23 cellular contexts compared by ENCODE assay signal in the genomic region with DNA sequence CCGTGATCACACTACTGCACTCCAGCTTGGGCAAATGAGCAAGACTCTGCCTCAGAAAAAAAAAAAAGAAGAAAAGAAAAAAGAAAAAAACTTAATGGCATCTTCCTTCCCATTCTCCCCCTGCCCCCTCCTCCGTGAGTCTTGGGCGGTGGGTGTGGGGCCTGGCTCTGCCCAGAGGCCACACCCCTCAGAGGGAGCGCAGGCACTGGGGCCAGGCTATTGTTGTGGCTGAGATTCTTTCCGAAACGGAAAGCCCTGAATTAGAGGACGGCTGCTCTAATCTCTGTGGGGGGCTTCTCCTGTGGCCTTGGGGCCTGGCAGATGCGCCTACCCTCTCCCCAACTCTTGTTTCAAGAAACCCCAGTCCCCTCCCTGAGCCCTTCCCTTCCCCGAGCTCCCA. TPM values are rescaled to one million over a fixed set of nuclear protein-coding genes. Genes with fewer than 3 reads are reported as not detected.
DNase-seq lines count a peak whose midpoint lies in the region; FAIRE-seq and TF ChIP-seq lines count a peak whose summit lies in the region.
"Had no signal": no experiment of that assay in that cellular context is flagged by ENCODE, and none has a peak within 500 bp of the region (broad histone marks: within the 10 kb centered on the region; RNA-seq: fewer than 3 reads in every experiment).

No MANE protein-coding gene starts in this region.

- no peak overlapping the region for H3K9ac ChIP-seq in H9 (ENCODE audit: extremely low read depth, insufficient read length, low read length)
- no peak overlapping the region for H3K9ac ChIP-seq in endodermal cell (ENCODE audit: extremely low read depth, low read length, poor library complexity, severe bottlenecking)
- H3K9ac ChIP-seq in skeletal muscle tissue (ENCODE audit: low read depth in 1 of 3, low read length in 3 of 3) = no peak overlapping the region

- H3K27me3 Mint-ChIP-seq in H9 (ENCODE audit: low read depth) (peaks cover 100% of the 10 kb centered on the region), endodermal cell (ENCODE audit: insufficient read depth) (peaks cover 79% of the 10 kb centered on the region)

- H3K9me3 ChIP-seq in H9 (ENCODE audit: control insufficient read depth, low read depth, low read length) (no peaks in the 10 kb centered on the region), endodermal cell (ENCODE audit: control insufficient read depth, low read length) (no peaks in the 10 kb centered on the region), skeletal muscle tissue (ENCODE audit: control insufficient read depth in 3 of 3, low read length in 3 of 3) (no peaks in the 10 kb centered on the region)
- H3K9me3 ChIP-seq: prostate gland had no signal

- H2BK20ac ChIP-seq in H9 (ENCODE audit: low read depth, low read length, poor library complexity, severe bottlenecking) = no peak overlapping the region

- no peak overlapping the region for H3K18ac ChIP-seq in H9 (ENCODE audit: insufficient read length, low read depth, low read length)

- DNase-seq in H9 (no peak), endodermal cell (peak; percentile 78), iPS-NIHi11 (ENCODE audit: low spot score) (peak; percentile 81), HTR-8/SVneo (ENCODE audit: insufficient read length, low spot score) (no peak), NCI-H446 treated with DMSO at 0.1 percent for 48 hours (lab: John Stamatoyannopoulos, UW) (no peak), SHP77 treated with DMSO at 0.1 percent for 48 hours (lab: John Stamatoyannopoulos, UW) (no peak), GM19238 (ENCODE audit: insufficient read length, low spot score) (no peak)
- DNase-seq: activated CD4-positive, alpha-beta T cell treated with anti-CD3 and anti-CD28 coated beads for 36 hours; islet precursor cell; KG1; NCI-H187; RPMI8226; stimulated activated CD4-positive, alpha-beta T cell treated with anti-CD3 and anti-CD28 coated beads, Interleukin-4, amount 100 ng/mL, for 4 hours had no signal

- no peaks in the 10 kb centered on the region for H3K79me2 ChIP-seq in H9 (ENCODE audit: insufficient read depth, low read length)

- WGBS in H9 (ENCODE audit: extremely low coverage, insufficient read length, low lambda C conversion rate) = no CpG with 5 or more reads among the region's 9 CpGs
- 23 to 24% methylated on average over 5 to 9 of the region's 9 CpGs for WGBS in endodermal cell (ENCODE audit: insufficient coverage in 1 of 2, insufficient read length in 1 of 2), 2 experiments

- H4K8ac ChIP-seq in H9 (replicated peaks; ENCODE audit: insufficient read length, low read depth, low read length) = no peak overlapping the region

- H2BK120ac ChIP-seq in H9 (ENCODE audit: low read depth, low read length, poor library complexity, severe bottlenecking) = no peak overlapping the region

- peaks cover 39 to 52% of the 10 kb centered on the region in 2 experiments for H3K4me1 Mint-ChIP-seq in H9
- peaks cover 42% of the 10 kb centered on the region for H3K4me1 Mint-ChIP-seq in endodermal cell
- H3K4me1 Mint-ChIP-seq: activated CD4-positive, alpha-beta T cell treated with anti-CD3 and anti-CD28 coated beads for 36 hours had no signal

- FAIRE-seq in HTR-8/SVneo (lab: Jason Lieb, UNC) = no peak

- no peaks in the 10 kb centered on the region for H3K79me1 ChIP-seq in H9 (ENCODE audit: insufficient read depth, low read depth, low read length, poor library complexity, severe bottlenecking)

- H2AFZ ChIP-seq in H9 (ENCODE audit: low read length) = no peak overlapping the region

- no peak overlapping the region for H2BK15ac ChIP-seq in H9 (ENCODE audit: low read depth, low read length)

- H3K56ac ChIP-seq in H9 (ENCODE audit: insufficient read length, low read depth, low read length) = no peak overlapping the region

- no peak overlapping the region for H3K27ac ChIP-seq in H9 (ENCODE audit: insufficient read length, low read depth, low read length)
- no peak overlapping the region for H3K27ac ChIP-seq in endodermal cell (ENCODE audit: low read depth, low read length)
- peak overlapping the region; percentile 67 for H3K27ac ChIP-seq in skeletal muscle tissue (ENCODE audit: low read depth, low read length)
- H3K27ac ChIP-seq: prostate gland had no signal

- H3K4me2 ChIP-seq in H9 (ENCODE audit: insufficient read depth, insufficient read length, low read length) = peak overlapping the region; percentile 56

- H3K36me3 ChIP-seq in endodermal cell (ENCODE audit: control insufficient read depth, insufficient read depth, low read length) (no peaks in the 10 kb centered on the region), skeletal muscle tissue (ENCODE audit: control insufficient read depth in 3 of 3, insufficient read depth in 3 of 3, low read length in 3 of 3) (no peaks in the 10 kb centered on the region)
- H3K36me3 ChIP-seq: prostate gland had no signal

- no peak overlapping the region for H2BK12ac ChIP-seq in H9 (ENCODE audit: insufficient read length, low read depth, low read length)

- H3K4me1 ChIP-seq in H9 (ENCODE audit: insufficient read depth, low read length) (peaks cover 13% of the 10 kb centered on the region; the same call in 1 of the 2 replicates), endodermal cell (ENCODE audit: control insufficient read depth, insufficient read depth, low read length) (peaks cover 9% of the 10 kb centered on the region), skeletal muscle tissue (ENCODE audit: control insufficient read depth in 3 of 3, insufficient read depth in 3 of 3, low read length in 3 of 3) (peaks cover 4 to 28% (median 13%) of the 10 kb centered on the region in 3 donors)
- H3K4me1 ChIP-seq: prostate gland had no signal

- no peak overlapping the region for H4K5ac ChIP-seq in H9 (ENCODE audit: insufficient read length, low read depth, low read length)

- H3K36me3 Mint-ChIP-seq in H9 (ENCODE audit: insufficient read depth in 1 of 3, low read depth in 3 of 3) (no peaks in the 10 kb centered on the region), endodermal cell (ENCODE audit: low read depth) (no peaks in the 10 kb centered on the region)
- H3K36me3 Mint-ChIP-seq: brain; CD8-positive, alpha-beta memory T cell; natural killer cell treated with Interleukin-12 subunit alpha and Interleukin-12 subunit beta and Interleukin-15 and Interleukin-18, amount 100 ng/mL, for 72 hours had no signal

- H3K4me3 Mint-ChIP-seq in H9 = peak overlapping the region; percentile 13 to 75; a peak in 4 of 5 replicates
- H3K4me3 Mint-ChIP-seq in endodermal cell = peak overlapping the region; percentile 28
- H3K4me3 Mint-ChIP-seq: activated CD4-positive, alpha-beta T cell treated with anti-CD3 and anti-CD28 coated beads for 36 hours; CD8-positive, alpha-beta memory T cell; natural killer cell treated with Interleukin-12 subunit alpha and Interleukin-12 subunit beta and Interleukin-15 and Interleukin-18, amount 100 ng/mL, for 72 hours had no signal

- H3K27ac Mint-ChIP-seq in H9 (no peak overlapping the region), endodermal cell (no peak overlapping the region)
- H3K27ac Mint-ChIP-seq: activated CD4-positive, alpha-beta T cell treated with anti-CD3 and anti-CD28 coated beads for 36 hours; activated T-helper 2 cell treated with anti-CD3 and anti-CD28 coated beads, Interferon-gamma antibody, Interleukin-2, Interleukin-4, amounts not matched to agents 10 μg/mL and 5 μg/mL and 100 μg/mL, durations not matched to agents 14 hours and 24 hours and 36 hours; natural killer cell treated with Interleukin-12 subunit alpha and Interleukin-12 subunit beta and Interleukin-15 and Interleukin-18, amount 100 ng/mL, for 72 hours had no signal

- no peak overlapping the region for H2BK5ac ChIP-seq in H9 (ENCODE audit: insufficient read length, low read length)

- H3K4me3 ChIP-seq in endodermal cell (ENCODE audit: low read length) (no peak overlapping the region), skeletal muscle tissue (ENCODE audit: low read length in 3 of 3) (no peak overlapping the region)
- H3K4me3 ChIP-seq: prostate gland had no signal

- no peak overlapping the region for H3K14ac ChIP-seq in H9 (ENCODE audit: insufficient read depth, low read length)

- H3K27me3 ChIP-seq in H9 (ENCODE audit: insufficient read depth, low read length) (peaks cover 31% of the 10 kb centered on the region; the same call in 1 of the 2 replicates), endodermal cell (ENCODE audit: control insufficient read depth, insufficient read depth, low read length, poor library complexity, severe bottlenecking) (peaks cover 28% of the 10 kb centered on the region), skeletal muscle tissue (ENCODE audit: control insufficient read depth in 3 of 3, insufficient read depth in 3 of 3, low read length in 3 of 3) (peaks cover 5 to 10% (median 9%) of the 10 kb centered on the region in 3 donors)

- TF ChIP-seq CTCF in H9 (conservative IDR thresholded peaks at IDR 0.05) (no peak), endodermal cell (conservative IDR thresholded peaks at IDR 0.05) (no peak)

- H3K9me3 Mint-ChIP-seq in H9 (no peaks in the 10 kb centered on the region), endodermal cell (no peaks in the 10 kb centered on the region)
- H3K9me3 Mint-ChIP-seq: activated T-helper 2 cell treated with anti-CD3 and anti-CD28 coated beads, Interferon-gamma antibody, Interleukin-2, Interleukin-4, amounts not matched to agents 10 μg/mL and 5 μg/mL and 100 μg/mL, durations not matched to agents 14 hours and 24 hours and 36 hours; natural killer cell treated with Interleukin-12 subunit alpha and Interleukin-12 subunit beta and Interleukin-15 and Interleukin-18, amount 100 ng/mL, for 72 hours had no signal

- no peaks in the 10 kb centered on the region for H4K20me1 ChIP-seq in H9 (ENCODE audit: control insufficient read depth, insufficient read depth, insufficient read length)

- H2AK5ac ChIP-seq in H9 (ENCODE audit: insufficient read length, low read length) = no peak overlapping the region

- no peak overlapping the region for H3K4ac ChIP-seq in H9 (ENCODE audit: low read depth, low read length)

- H4K91ac ChIP-seq in H9 (ENCODE audit: insufficient read length, low read depth, low read length) = no peak overlapping the region

- no peak overlapping the region for H3K23ac ChIP-seq in H9 (ENCODE audit: insufficient read length, low read depth, low read length)

- H3T11ph ChIP-seq in H9 (ENCODE audit: low read length) = no peak overlapping the region

- H3K23me2 ChIP-seq in H9 (ENCODE audit: insufficient read length, low read depth, low read length, poor library complexity, severe bottlenecking) = peaks cover 13% of the 10 kb centered on the region

RNA-seq across cellular contexts. Expression of gene FAM110D, which starts 4.1 kb away (rescaled TPM):
- 0.46 TPM in 2 replicates for total RNA-seq in H9 (2021)
- total RNA-seq in endodermal cell = 1 to 10 TPM in 1 of 2 donors, under 1 TPM in 1; 0.38 to 1.1 TPM
- polyA plus RNA-seq in endodermal cell (2013, experiment 1 of 2) = 0.82 TPM
- 0.91 TPM for polyA plus RNA-seq in endodermal cell (2013, experiment 2 of 2)
- 1.0 TPM for total RNA-seq in skeletal muscle tissue
- total RNA-seq: activated CD4-positive, alpha-beta T cell treated with anti-CD3 and anti-CD28 coated beads for 36 hours; activated T-helper 2 cell treated with anti-CD3 and anti-CD28 coated beads, Interferon-gamma antibody, Interleukin-2, Interleukin-4, amounts not matched to agents 10 μg/mL and 5 μg/mL and 100 μg/mL, durations not matched to agents 14 hours and 24 hours and 36 hours; CD8-positive, alpha-beta memory T cell; epithelial cell of proximal tubule; natural killer cell treated with Interleukin-12 subunit alpha and Interleukin-12 subunit beta and Interleukin-15 and Interleukin-18, amount 100 ng/mL, for 72 hours; NCI-H460 had no signal
- polyA plus RNA-seq: CD8-positive, alpha-beta memory T cell had no signal

RNA-seq across cellular contexts. Expression of gene C1orf232, which starts 14.0 kb away (rescaled TPM):
- total RNA-seq in H9 (2021) (not detected in 2 replicates), endodermal cell (not detected), skeletal muscle tissue (not detected)
- polyA plus RNA-seq in endodermal cell (2013, experiment 1 of 2) = 0.61 TPM
- not detected for polyA plus RNA-seq in endodermal cell (2013, experiment 2 of 2)
- total RNA-seq: activated CD4-positive, alpha-beta T cell treated with anti-CD3 and anti-CD28 coated beads for 36 hours; activated T-helper 2 cell treated with anti-CD3 and anti-CD28 coated beads, Interferon-gamma antibody, Interleukin-2, Interleukin-4, amounts not matched to agents 10 μg/mL and 5 μg/mL and 100 μg/mL, durations not matched to agents 14 hours and 24 hours and 36 hours; CD8-positive, alpha-beta memory T cell; epithelial cell of proximal tubule; glomerular endothelial cell; natural killer cell treated with Interleukin-12 subunit alpha and Interleukin-12 subunit beta and Interleukin-15 and Interleukin-18, amount 100 ng/mL, for 72 hours; NCI-H460; prostate gland; subcutaneous adipose tissue had no signal
- polyA plus RNA-seq: CD8-positive, alpha-beta memory T cell had no signal

RNA-seq across cellular contexts. Expression of gene ZNF593, which starts 15.0 kb away (rescaled TPM):
- total RNA-seq in H9 (2021) = 48.2 and 51.2 TPM in 2 replicates
- total RNA-seq in endodermal cell = 10 to 100 TPM; 31.4 to 33.7 TPM
- polyA plus RNA-seq in endodermal cell (2013, experiment 1 of 2) = 30.4 TPM
- polyA plus RNA-seq in endodermal cell (2013, experiment 2 of 2) = 26.1 TPM
- 21.9 TPM for total RNA-seq in skeletal muscle tissue

RNA-seq across cellular contexts. Expression of gene ZNF593OS, which starts 16.9 kb away (rescaled TPM):
- not detected in 2 replicates for total RNA-seq in H9 (2021)
- total RNA-seq in endodermal cell = not detected
- polyA plus RNA-seq in endodermal cell (2013, experiment 1 of 2) = 0.61 TPM
- 0.37 TPM for polyA plus RNA-seq in endodermal cell (2013, experiment 2 of 2)
- not detected for total RNA-seq in skeletal muscle tissue
- total RNA-seq: activated CD4-positive, alpha-beta T cell treated with anti-CD3 and anti-CD28 coated beads for 36 hours; activated T-helper 2 cell treated with anti-CD3 and anti-CD28 coated beads, Interferon-gamma antibody, Interleukin-2, Interleukin-4, amounts not matched to agents 10 μg/mL and 5 μg/mL and 100 μg/mL, durations not matched to agents 14 hours and 24 hours and 36 hours; CD8-positive, alpha-beta memory T cell; epithelial cell of proximal tubule; glomerular endothelial cell; natural killer cell treated with Interleukin-12 subunit alpha and Interleukin-12 subunit beta and Interleukin-15 and Interleukin-18, amount 100 ng/mL, for 72 hours; NCI-H460; prostate gland; subcutaneous adipose tissue had no signal

RNA-seq across cellular contexts. Expression of gene CNKSR1, which starts 22.5 kb away (rescaled TPM):
- 23.4 and 26.3 TPM in 2 replicates for total RNA-seq in H9 (2021)
- total RNA-seq in endodermal cell = 10 to 100 TPM; 35.8 to 44.1 TPM
- 3.8 TPM for polyA plus RNA-seq in endodermal cell (2013, experiment 1 of 2)
- polyA plus RNA-seq in endodermal cell (2013, experiment 2 of 2) = 3.8 TPM
- total RNA-seq in skeletal muscle tissue = not detected
- total RNA-seq: glomerular endothelial cell had no signal
- polyA plus RNA-seq: CD8-positive, alpha-beta memory T cell had no signal

Comparison
In these comparisons a context has a peak if more than half of its experiments do, and no peak if none do; other contexts are left out.
1. DNase-seq: peak in endodermal cell (single experiment) and iPS-NIHi11 (single experiment); none in H9 (single experiment), HTR-8/SVneo (single experiment), NCI-H446 treated with DMSO at 0.1 percent for 48 hours (single experiment), SHP77 treated with DMSO at 0.1 percent for 48 hours (single experiment) and GM19238 (single experiment).